Comparison of ENCODE assay signal across 10 cellular contexts in the genomic region with DNA sequence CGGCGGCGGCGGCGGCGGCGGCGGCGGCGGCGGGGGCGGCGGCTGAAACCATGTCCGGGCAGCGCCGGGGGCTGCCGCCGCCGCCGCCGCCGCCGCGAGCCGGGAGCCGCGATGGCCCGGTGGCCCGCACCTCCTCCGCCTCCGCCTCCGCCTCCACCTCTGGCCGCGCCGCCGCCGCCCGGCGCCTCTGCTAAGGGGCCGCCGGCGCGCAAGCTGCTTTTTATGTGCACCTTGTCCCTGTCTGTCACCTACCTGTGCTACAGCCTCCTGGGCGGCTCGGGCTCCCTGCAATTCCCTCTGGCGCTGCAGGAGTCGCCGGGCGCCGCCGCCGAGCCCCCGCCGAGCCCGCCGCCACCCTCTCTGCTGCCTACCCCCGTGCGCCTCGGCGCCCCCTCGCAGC. TPM values are rescaled to one million over a fixed set of nuclear protein-coding genes. Genes with fewer than 3 reads are reported as not detected.
DNase-seq lines count a peak whose midpoint lies in the region; ATAC-seq, FAIRE-seq and TF ChIP-seq lines count a peak whose summit lies in the region.
"Had no signal": no experiment of that assay in that cellular context is flagged by ENCODE, and none has a peak within 500 bp of the region (broad histone marks: within the 10 kb centered on the region; RNA-seq: fewer than 3 reads in every experiment).

No MANE protein-coding gene starts in this region.

- peaks cover 28% of the 10 kb centered on the region for H3K4me1 Mint-ChIP-seq in brain
- H3K4me1 Mint-ChIP-seq in mesothelial cell of epicardium: peaks cover 34% of the 10 kb centered on the region

- H3K27ac Mint-ChIP-seq in brain (no peak overlapping the region), mesothelial cell of epicardium (no peak overlapping the region)

- no peaks in the 10 kb centered on the region for H3K36me3 ChIP-seq in BLaER1

- no peak for TF ChIP-seq POLR2A in GM12891 (IDR thresholded peaks at IDR 0.05; ENCODE audit: low read depth, low read length)

- H3K4me3 ChIP-seq in BLaER1: peak overlapping the region; percentile 69

- no peaks in the 10 kb centered on the region for H3K9me3 ChIP-seq in BLaER1

- no peak overlapping the region for H3K27ac ChIP-seq in BLaER1

- H3K36me3 Mint-ChIP-seq in brain (no peaks in the 10 kb centered on the region), mesothelial cell of epicardium (no peaks in the 10 kb centered on the region)

- peak overlapping the region; percentile 96 for H3K4me2 ChIP-seq in BLaER1

- peaks cover 18% of the 10 kb centered on the region for H3K4me1 ChIP-seq in BLaER1

- H3K27me3 Mint-ChIP-seq in brain: peaks cover 90% of the 10 kb centered on the region
- peaks cover 85% of the 10 kb centered on the region for H3K27me3 Mint-ChIP-seq in mesothelial cell of epicardium (ENCODE audit: low read depth)

- no peak for TF ChIP-seq CTCF in brain (conservative IDR thresholded peaks at IDR 0.05)
- TF ChIP-seq CTCF in mesothelial cell of epicardium (IDR thresholded peaks at IDR 0.05; ENCODE audit: unreplicated experiment): no peak

- H3K4me3 Mint-ChIP-seq in brain: peak overlapping the region in 3 of 5 experiments; percentile 63 to 75 (median 65)
- H3K4me3 Mint-ChIP-seq in mesothelial cell of epicardium: peak overlapping the region; percentile 63

- no peak for FAIRE-seq in GM12891 (lab: Jason Lieb, UNC)

- H3K9me3 Mint-ChIP-seq in brain (peaks cover 0 to 10% (median 0%) of the 10 kb centered on the region in 5 experiments), mesothelial cell of epicardium (no peaks in the 10 kb centered on the region)

- peaks cover 79% of the 10 kb centered on the region for H3K27me3 ChIP-seq in BLaER1

- no peak for ATAC-seq in GM21515 (IDR thresholded peaks at IDR 0.05; ENCODE audit: unreplicated experiment)
- no peak for ATAC-seq in HG03280 (IDR thresholded peaks at IDR 0.05; ENCODE audit: unreplicated experiment)

- peak; percentile 19 for DNase-seq in GM12891 (ENCODE audit: insufficient read length, low spot score)
- peak in 1 of 2 experiments; percentile 22 for DNase-seq in mesothelial cell of epicardium (ENCODE audit: low spot score in 2 of 2, unreplicated experiment in 2 of 2)
- DNase-seq in SW 1271 (lab: John Stamatoyannopoulos, UW): no peak
- DNase-seq: NCI-H1417 treated with DMSO at 0.1 percent for 48 hours had no signal

- peaks cover 42% of the 10 kb centered on the region for H4K20me1 ChIP-seq in BLaER1

- H3K9ac ChIP-seq in BLaER1: no peak overlapping the region

TF ChIP-seq in GM12891, 5 proteins besides CTCF, POLR2A, EP300 and RAD21:
- TF ChIP-seq POLR2AphosphoS5 (IDR thresholded peaks at IDR 0.05; ENCODE audit: low read depth, low read length): no peak
- TF ChIP-seq TAF1 (IDR thresholded peaks at IDR 0.05; ENCODE audit: low read depth, low read length): no peak
- no peak for TF ChIP-seq SPI1 (IDR thresholded peaks at IDR 0.05; ENCODE audit: low read depth, low read length)
- no peak for TF ChIP-seq POU2F2 (IDR thresholded peaks at IDR 0.05; ENCODE audit: low read depth, low read length)
- no peak for TF ChIP-seq PAX5 (IDR thresholded peaks at IDR 0.05; ENCODE audit: insufficient read depth, low read length, severe bottlenecking)

RNA-seq across cellular contexts. Expression of gene HS3ST4, which starts 0.5 kb away (rescaled TPM):
- not detected for polyA plus RNA-seq in GM12891 (2012; ENCODE audit: low read depth, missing spikeins)
- 5.6 TPM for polyA plus RNA-seq in brain (ENCODE audit: insufficient read depth, low read depth, low replicate concordance)
- total RNA-seq in mesothelial cell of epicardium: 11.1 to 13.4 TPM (median 12.6 TPM) in 3 replicates
- total RNA-seq: H4, pulmonary artery endothelial cell had no signal
